Comparison of ENCODE assay signal across 27 cellular contexts in the genomic region with DNA sequence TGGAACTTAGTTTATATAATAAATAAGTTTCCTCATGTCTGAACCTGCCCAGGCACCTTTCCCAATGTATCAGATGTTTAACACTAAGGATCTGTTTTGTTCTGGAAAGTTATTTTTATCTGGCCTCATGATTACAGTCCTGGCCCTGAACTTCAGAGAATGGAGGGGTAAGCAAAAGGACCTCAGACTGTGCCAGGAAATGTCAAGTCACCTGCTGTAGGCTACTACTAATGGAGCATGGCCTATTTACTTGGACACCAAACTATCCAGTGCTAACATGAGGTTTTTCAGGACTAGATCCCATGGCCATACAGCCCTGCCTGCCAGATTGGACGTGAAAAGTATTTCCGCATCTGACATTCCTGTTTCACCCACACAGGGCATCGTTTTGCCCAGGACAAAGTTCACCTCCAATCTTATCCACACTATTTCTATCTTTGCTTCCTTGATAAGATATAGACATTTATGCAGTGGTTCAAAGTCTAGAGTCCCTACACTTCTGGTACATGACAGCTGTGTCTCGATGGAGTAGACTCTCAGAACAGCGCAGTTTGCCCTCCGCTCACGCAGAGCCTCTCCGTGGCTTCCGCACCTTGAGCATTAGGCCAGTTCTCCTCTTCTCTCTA. TPM values are rescaled to one million over a fixed set of nuclear protein-coding genes. Genes with fewer than 3 reads are reported as not detected.
DNase-seq lines count a peak whose midpoint lies in the region; ATAC-seq, FAIRE-seq and TF ChIP-seq lines count a peak whose summit lies in the region.
"Had no signal": no experiment of that assay in that cellular context is flagged by ENCODE, and none has a peak within 500 bp of the region (broad histone marks: within the 10 kb centered on the region; RNA-seq: fewer than 3 reads in every experiment).

A gene with protein sequence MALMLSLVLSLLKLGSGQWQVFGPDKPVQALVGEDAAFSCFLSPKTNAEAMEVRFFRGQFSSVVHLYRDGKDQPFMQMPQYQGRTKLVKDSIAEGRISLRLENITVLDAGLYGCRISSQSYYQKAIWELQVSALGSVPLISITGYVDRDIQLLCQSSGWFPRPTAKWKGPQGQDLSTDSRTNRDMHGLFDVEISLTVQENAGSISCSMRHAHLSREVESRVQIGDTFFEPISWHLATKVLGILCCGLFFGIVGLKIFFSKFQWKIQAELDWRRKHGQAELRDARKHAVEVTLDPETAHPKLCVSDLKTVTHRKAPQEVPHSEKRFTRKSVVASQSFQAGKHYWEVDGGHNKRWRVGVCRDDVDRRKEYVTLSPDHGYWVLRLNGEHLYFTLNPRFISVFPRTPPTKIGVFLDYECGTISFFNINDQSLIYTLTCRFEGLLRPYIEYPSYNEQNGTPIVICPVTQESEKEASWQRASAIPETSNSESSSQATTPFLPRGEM (plus strand): TSS at position 539 of the 626 bp plus-strand sequence. CDS start 152 bp downstream, outside the sequence.

- no peaks in the 10 kb centered on the region for H4K20me1 ChIP-seq in OCI-LY1 (ENCODE audit: insufficient read depth, low read length)
- H4K20me1 ChIP-seq in PC-3 (ENCODE audit: low read length), result no peaks in the 10 kb centered on the region

- no peaks in the 10 kb centered on the region for H3K79me2 ChIP-seq in OCI-LY1 (ENCODE audit: insufficient read depth, low read length)
- H3K79me2 ChIP-seq in PC-3 (ENCODE audit: low read length), result no peaks in the 10 kb centered on the region

- H3K27me3 ChIP-seq in OCI-LY1 (ENCODE audit: insufficient read depth, low read length) (no peaks in the 10 kb centered on the region), mucosa of rectum (ENCODE audit: control insufficient read depth in 2 of 2, insufficient read depth in 2 of 2, low read length in 2 of 2) (no peaks in the 10 kb centered on the region), stomach (no peaks in the 10 kb centered on the region), PC-3 (ENCODE audit: low read length) (no peaks in the 10 kb centered on the region)
- H3K27me3 ChIP-seq: ascending aorta, right lobe of liver, upper lobe of right lung had no signal

- intact Hi-C loops in stomach (cut with DNase I; ENCODE audit: low total_unique reads), result no loop called here
- intact Hi-C loops in PC-3 (cut with micrococcal nuclease), result no loop called here

- H3K4me1 ChIP-seq in OCI-LY1 (ENCODE audit: insufficient read depth, low read length, severe bottlenecking) (peaks cover 23% of the 10 kb centered on the region), mucosa of rectum (ENCODE audit: control insufficient read depth in 2 of 2, insufficient read depth in 2 of 2, low read length in 2 of 2) (peaks cover 3 to 23% of the 10 kb centered on the region in 2 donors), stomach (peaks cover 0 to 23% (median 15%) of the 10 kb centered on the region in 4 donors), PC-3 (ENCODE audit: insufficient read depth, low read length) (no peaks in the 10 kb centered on the region)
- H3K4me1 ChIP-seq: ascending aorta, right lobe of liver, upper lobe of right lung had no signal

- no peak within 1 kb of the TSS for H3K9ac ChIP-seq in OCI-LY1 (ENCODE audit: low read length)
- H3K9ac ChIP-seq in mucosa of rectum (ENCODE audit: low read depth in 1 of 2, low read length in 2 of 2), result peak within 1 kb of the TSS; percentile 19 to 71
- H3K9ac ChIP-seq in PC-3 (ENCODE audit: low read length), result no peak within 1 kb of the TSS

- 36 to 62% (median 52%) methylated on average over 9 of the region's 9 CpGs for WGBS in stomach, 5 donors

- H3K4me2 ChIP-seq in OCI-LY1 (ENCODE audit: low read length), result no peak within 1 kb of the TSS; the same call in 1 of the 2 replicates
- H3K4me2 ChIP-seq in PC-3 (ENCODE audit: low read length), result no peak within 1 kb of the TSS

- TF ChIP-seq POLR2A in stomach (IDR thresholded peaks at IDR 0.05), result no peak

- ATAC-seq in HG02870 (IDR thresholded peaks at IDR 0.05; ENCODE audit: unreplicated experiment) (no peak), PC-3 (no peak)
- ATAC-seq: activated CD8-positive, alpha-beta memory T cell treated with anti-CD3 and anti-CD28 coated beads, Interleukin-2, amount 10 ng/mL, durations not matched to agents 7 days and 5 days; activated T-cell treated with anti-CD3 and anti-CD28 coated beads, Interleukin-2, amount 50 U/mL, for 4 hours; SK-N-SH treated with all-trans-retinoic acid at 6 μM for 48 hours; upper lobe of right lung had no signal

- H3K27ac ChIP-seq in OCI-LY1 (ENCODE audit: low read depth, low read length, poor library complexity, severe bottlenecking) (no peak within 1 kb of the TSS), mucosa of rectum (ENCODE audit: low read depth in 2 of 2, low read length in 2 of 2) (peak within 1 kb of the TSS; percentile 61 to 91), stomach (peak within 1 kb of the TSS; percentile 28 to 91 (median 69)), PC-3 (ENCODE audit: low read length) (no peak within 1 kb of the TSS)
- H3K27ac ChIP-seq: ascending aorta, right lobe of liver, upper lobe of right lung had no signal

- H3K4me3 ChIP-seq in OCI-LY1 (ENCODE audit: low read depth, low read length, poor library complexity, severe bottlenecking) (no peak within 1 kb of the TSS), mucosa of rectum (ENCODE audit: low read length in 2 of 2) (peak within 1 kb of the TSS; percentile 73 to 74), stomach (peak within 1 kb of the TSS in 1 of 4 donors; percentile 7), PC-3 (ENCODE audit: low read length) (no peak within 1 kb of the TSS)
- H3K4me3 ChIP-seq: ascending aorta, right lobe of liver, upper lobe of right lung had no signal

- H3F3A ChIP-seq in OCI-LY1 (ENCODE audit: insufficient read depth, low read length), result no peaks in the 10 kb centered on the region
- H3F3A ChIP-seq in PC-3 (ENCODE audit: low read length, unreplicated experiment), result no peaks in the 10 kb centered on the region

- POLR2A ChIA-PET in PC-3 (lab: Charles Lee; ENCODE audit: unreplicated experiment), result no interaction called here

- no peak for TF ChIP-seq EP300 in stomach (IDR thresholded peaks at IDR 0.05)

- H2AFZ ChIP-seq in OCI-LY1 (ENCODE audit: low read length) (peak within 1 kb of the TSS; percentile 54; the same call in 1 of the 2 replicates), PC-3 (ENCODE audit: low read length) (no peak within 1 kb of the TSS)

- no TSS peak for BruUV-seq in PC-3 (replicated peaks; lab: Mats Ljungman, UMichigan)

- no peaks in the 10 kb centered on the region for H3K36me3 ChIP-seq in OCI-LY1 (ENCODE audit: insufficient read depth, low read length)
- no peaks in the 10 kb centered on the region for H3K36me3 ChIP-seq in mucosa of rectum (ENCODE audit: control insufficient read depth in 2 of 2, insufficient read depth in 2 of 2, low read length in 2 of 2)
- no peaks in the 10 kb centered on the region for H3K36me3 ChIP-seq in stomach
- no peaks in the 10 kb centered on the region for H3K36me3 ChIP-seq in PC-3 (ENCODE audit: low read depth, low read length)
- H3K36me3 ChIP-seq: ascending aorta, right lobe of liver, upper lobe of right lung had no signal

- peak; percentile 68 for DNase-seq in stomach
- DNase-seq in SK-N-DZ (ENCODE audit: low spot score), result no peak
- DNase-seq in NCI-H446 treated with DMSO at 0.1 percent for 48 hours (lab: John Stamatoyannopoulos, UW), result no peak
- no peak for DNase-seq in PC-3
- DNase-seq: activated CD4-positive, alpha-beta T cell treated with anti-CD3 and anti-CD28 coated beads, Interleukin-2, amount 50 U/mL, for 4 hours; activated CD8-positive, alpha-beta memory T cell treated with anti-CD3 and anti-CD28 coated beads, Interleukin-2, amount 10 ng/mL, durations not matched to agents 7 days and 5 days; activated T-cell treated with anti-CD3 and anti-CD28 coated beads, Interleukin-2, amount 50 U/mL, for 4 hours; central memory CD4-positive, alpha-beta T cell; DMS153; hippocampal formation; NCI-H1436 treated with DMSO at 0.1 percent for 48 hours; NCI-H345; posterior cingulate gyrus; right lobe of liver; stimulated activated CD4-positive, alpha-beta T cell treated with anti-CD3 and anti-CD28 coated beads, Interleukin-4, amount 100 ng/mL, for 24 hours; upper lobe of right lung had no signal

- TF ChIP-seq CTCF in OCI-LY1 (IDR thresholded peaks at IDR 0.05; ENCODE audit: low read length), result no peak
- TF ChIP-seq CTCF in stomach (IDR thresholded peaks at IDR 0.05), result no peak
- no peak for TF ChIP-seq CTCF in PC-3 (conservative IDR thresholded peaks at IDR 0.05; ENCODE audit: low read depth, low read length)

- CTCF ChIA-PET in PC-3 (lab: Charles Lee), result no interaction called here

- FAIRE-seq in colon (lab: Jason Lieb, UNC), result peak; percentile 49
- FAIRE-seq: frontal cortex, GM19239, H54 had no signal

- H3K9me3 ChIP-seq in OCI-LY1 (ENCODE audit: low read length) (peaks cover 8% of the 10 kb centered on the region), mucosa of rectum (ENCODE audit: control insufficient read depth in 2 of 2, low read length in 2 of 2) (no peaks in the 10 kb centered on the region), stomach (no peaks in the 10 kb centered on the region), PC-3 (ENCODE audit: low read length) (0 out of 2 replicates have a peak, but pooled peaks cover 3% of the 10 kb centered on the region)
- H3K9me3 ChIP-seq: ascending aorta, right lobe of liver, upper lobe of right lung had no signal

- H3K9me2 ChIP-seq in OCI-LY1 (ENCODE audit: low read depth, low read length) (no peaks in the 10 kb centered on the region), PC-3 (replicated peaks; ENCODE audit: low read length) (no peaks in the 10 kb centered on the region)

RNA-seq across cellular contexts. Expression of the gene that starts here (rescaled TPM):
- total RNA-seq in stomach (10 to 100 TPM in 2 of 5 donors, 1 to 10 TPM in 3; 2.2 to 22.0 (median 7.0) TPM), PC-3 (2014; rRNA removed) (0.23 TPM in 1 of 2 replicates, not detected in the other)
- polyA plus RNA-seq in stomach, result 1 to 10 TPM in 1 of 3 donors, under 1 TPM in 2; 0.76 to 1.3 (median 0.80) TPM
- not detected in 2 replicates for polyA plus RNA-seq in SK-N-DZ (2014; cell fraction: cytosol; rRNA removed)
- not detected in 2 replicates for polyA plus RNA-seq in SK-N-DZ (2014; cell fraction: nucleus; rRNA removed)
- total RNA-seq: activated T-cell treated with anti-CD3 and anti-CD28 coated beads, Interleukin-2, amount 50 U/mL, for 4 hours; ascending aorta; dermis microvascular lymphatic vessel endothelial cell; frontal cortex had no signal
- polyA plus RNA-seq: BJ had no signal

Comparison
In these comparisons a context has a peak if more than half of its experiments do, and no peak if none do; other contexts are left out.
1. H3K27ac ChIP-seq: peak in mucosa of rectum (2 of 2) and stomach (5 of 5); none in OCI-LY1 (single experiment) and PC-3 (single experiment).
2. H3K4me3 ChIP-seq: peak in mucosa of rectum (2 of 2); none in OCI-LY1 (single experiment) and PC-3 (single experiment).
3. H3K9ac ChIP-seq: peak in mucosa of rectum (2 of 2); none in OCI-LY1 (single experiment) and PC-3 (single experiment).